7 cellular contexts compared by ENCODE assay signal in the genomic region with DNA sequence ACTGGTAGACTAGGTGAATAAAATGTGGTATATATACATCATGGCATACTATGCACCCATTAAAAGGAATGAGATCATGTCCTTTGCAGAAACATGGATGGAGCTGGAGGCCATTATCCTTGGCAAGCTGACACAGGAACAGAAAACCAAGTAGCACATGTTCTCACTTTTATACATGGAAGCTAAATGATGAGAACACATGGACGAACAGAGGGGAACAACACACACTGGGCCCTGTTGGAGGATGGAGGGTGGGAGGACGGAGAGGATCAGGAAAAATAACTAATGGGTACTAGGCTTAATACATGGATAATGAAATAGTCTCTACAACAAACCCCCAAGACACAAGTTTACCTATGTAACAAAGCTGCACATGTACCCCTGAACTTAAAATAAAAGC.
"Had no signal": no experiment of that assay in that cellular context is flagged by ENCODE, and none has a peak within 500 bp of the region (broad histone marks: within the 10 kb centered on the region; RNA-seq: fewer than 3 reads in every experiment).

No MANE protein-coding gene starts in this region.

- H3K27ac ChIP-seq: HL-60, KMS-11 had no signal

- H3K9ac ChIP-seq: KMS-11 had no signal

- H3K4me3 ChIP-seq: K562 had no signal

- FAIRE-seq: HTR-8/SVneo, K562 had no signal

- DNase-seq: IMR-90, KBM-7, KG1 had no signal

- ATAC-seq: K562 had no signal

- H3K4me2 ChIP-seq: KMS-11 had no signal
